ENCODE assay signal across 1 cellular context in the genomic region with DNA sequence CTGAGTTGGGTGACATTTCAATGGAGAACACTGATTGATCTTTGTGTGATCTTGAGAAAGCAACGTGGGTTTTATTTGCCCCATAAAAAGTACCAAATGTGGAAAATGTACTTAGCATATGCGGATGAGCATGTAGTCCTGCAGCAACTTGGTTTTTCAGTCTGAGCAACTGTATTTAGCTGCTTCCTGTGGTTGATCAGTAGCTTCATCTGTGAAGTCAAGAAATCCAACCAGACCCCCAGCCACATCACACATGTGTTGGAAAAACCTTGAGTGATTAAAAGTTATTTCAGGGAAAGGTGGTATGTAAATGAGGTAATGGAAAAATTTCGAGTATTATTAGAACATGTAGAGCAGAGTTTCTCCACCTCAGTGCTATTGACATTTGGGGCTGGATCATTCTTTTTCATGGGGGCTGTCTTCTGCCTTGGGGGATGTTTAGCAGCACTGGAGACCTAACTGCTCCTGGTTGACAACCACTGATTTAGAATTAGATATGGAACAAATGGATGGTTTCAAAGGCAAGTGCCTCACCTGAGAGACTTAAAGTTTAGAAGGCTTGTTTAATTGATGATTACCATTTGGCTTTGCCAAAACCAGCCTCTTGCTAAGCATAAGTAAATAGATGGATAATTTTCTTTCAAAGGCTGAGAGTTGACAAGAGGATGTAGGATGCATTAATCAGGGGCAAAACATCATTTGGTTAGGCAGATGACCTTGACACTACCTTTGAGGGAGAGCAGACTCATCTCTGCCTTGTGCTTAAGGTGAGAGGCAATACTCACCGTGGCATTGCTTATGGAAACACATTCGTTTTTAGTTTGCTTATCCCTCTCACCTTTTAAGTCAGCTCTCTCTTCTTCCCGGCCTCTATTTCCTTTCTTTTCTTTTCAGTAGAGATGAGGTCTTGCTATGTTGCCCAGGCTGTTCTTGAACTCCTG.
TF ChIP-seq lines count a peak whose summit lies in the region.

No MANE protein-coding gene starts in this region.

TF ChIP-seq in HepG2, 621 proteins besides CTCF, POLR2A, EP300 and RAD21 (continued from another document):
- TF ChIP-seq, protein P1, sequence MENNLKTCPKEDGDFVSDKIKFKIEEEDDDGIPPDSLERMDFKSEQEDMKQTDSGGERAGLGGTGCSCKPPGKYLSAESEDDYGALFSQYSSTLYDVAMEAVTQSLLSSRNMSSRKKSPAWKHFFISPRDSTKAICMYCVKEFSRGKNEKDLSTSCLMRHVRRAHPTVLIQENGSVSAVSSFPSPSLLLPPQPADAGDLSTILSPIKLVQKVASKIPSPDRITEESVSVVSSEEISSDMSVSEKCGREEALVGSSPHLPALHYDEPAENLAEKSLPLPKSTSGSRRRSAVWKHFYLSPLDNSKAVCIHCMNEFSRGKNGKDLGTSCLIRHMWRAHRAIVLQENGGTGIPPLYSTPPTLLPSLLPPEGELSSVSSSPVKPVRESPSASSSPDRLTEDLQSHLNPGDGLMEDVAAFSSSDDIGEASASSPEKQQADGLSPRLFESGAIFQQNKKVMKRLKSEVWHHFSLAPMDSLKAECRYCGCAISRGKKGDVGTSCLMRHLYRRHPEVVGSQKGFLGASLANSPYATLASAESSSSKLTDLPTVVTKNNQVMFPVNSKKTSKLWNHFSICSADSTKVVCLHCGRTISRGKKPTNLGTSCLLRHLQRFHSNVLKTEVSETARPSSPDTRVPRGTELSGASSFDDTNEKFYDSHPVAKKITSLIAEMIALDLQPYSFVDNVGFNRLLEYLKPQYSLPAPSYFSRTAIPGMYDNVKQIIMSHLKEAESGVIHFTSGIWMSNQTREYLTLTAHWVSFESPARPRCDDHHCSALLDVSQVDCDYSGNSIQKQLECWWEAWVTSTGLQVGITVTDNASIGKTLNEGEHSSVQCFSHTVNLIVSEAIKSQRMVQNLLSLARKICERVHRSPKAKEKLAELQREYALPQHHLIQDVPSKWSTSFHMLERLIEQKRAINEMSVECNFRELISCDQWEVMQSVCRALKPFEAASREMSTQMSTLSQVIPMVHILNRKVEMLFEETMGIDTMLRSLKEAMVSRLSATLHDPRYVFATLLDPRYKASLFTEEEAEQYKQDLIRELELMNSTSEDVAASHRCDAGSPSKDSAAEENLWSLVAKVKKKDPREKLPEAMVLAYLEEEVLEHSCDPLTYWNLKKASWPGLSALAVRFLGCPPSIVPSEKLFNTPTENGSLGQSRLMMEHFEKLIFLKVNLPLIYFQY (CRISPR knock-in tag; IDR thresholded peaks at IDR 0.05; ENCODE audit: borderline replicate concordance) = no peak
- no peak for TF ChIP-seq TOE1 (CRISPR knock-in tag; IDR thresholded peaks at IDR 0.05)
